In genomic region chr7:99380823-99381663, GRCh38 we compare ENCODE assay signal across 1 cellular context.
TF ChIP-seq lines count a peak whose summit lies in the region.

No MANE protein-coding gene starts in this region.

TF ChIP-seq in IMR-90, 13 proteins besides CTCF, POLR2A, EP300 and RAD21:
- TF ChIP-seq MAFK (IDR thresholded peaks at IDR 0.05; ENCODE audit: low read depth, low read length): no peak
- TF ChIP-seq NFE2L2 (IDR thresholded peaks at IDR 0.05; ENCODE audit: low read depth, low read length): no peak
- no peak for TF ChIP-seq BHLHE40 (IDR thresholded peaks at IDR 0.05; ENCODE audit: low read depth, low read length)
- TF ChIP-seq MXI1 (IDR thresholded peaks at IDR 0.05; ENCODE audit: borderline replicate concordance, low read depth, low read length): no peak
- no peak for TF ChIP-seq MAZ (IDR thresholded peaks at IDR 0.05; ENCODE audit: borderline replicate concordance, low read depth, low read length)
- no peak for TF ChIP-seq ELK1 (IDR thresholded peaks at IDR 0.05; ENCODE audit: borderline replicate concordance, low read depth, low read length)
- TF ChIP-seq CHD1 (IDR thresholded peaks at IDR 0.05; ENCODE audit: low read depth, low read length): no peak
- TF ChIP-seq, protein P1, sequence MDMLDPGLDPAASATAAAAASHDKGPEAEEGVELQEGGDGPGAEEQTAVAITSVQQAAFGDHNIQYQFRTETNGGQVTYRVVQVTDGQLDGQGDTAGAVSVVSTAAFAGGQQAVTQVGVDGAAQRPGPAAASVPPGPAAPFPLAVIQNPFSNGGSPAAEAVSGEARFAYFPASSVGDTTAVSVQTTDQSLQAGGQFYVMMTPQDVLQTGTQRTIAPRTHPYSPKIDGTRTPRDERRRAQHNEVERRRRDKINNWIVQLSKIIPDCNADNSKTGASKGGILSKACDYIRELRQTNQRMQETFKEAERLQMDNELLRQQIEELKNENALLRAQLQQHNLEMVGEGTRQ (IDR thresholded peaks at IDR 0.05; ENCODE audit: low read depth, low read length): no peak
- no peak for TF ChIP-seq CEBPB (IDR thresholded peaks at IDR 0.05; ENCODE audit: low read depth, low read length)
- TF ChIP-seq SMC3 (IDR thresholded peaks at IDR 0.05; ENCODE audit: low read depth, low read length): no peak
- TF ChIP-seq RFX5 (IDR thresholded peaks at IDR 0.05; ENCODE audit: low read depth, low read length): no peak
- no peak for TF ChIP-seq FOS (IDR thresholded peaks at IDR 0.05; ENCODE audit: low read depth, low read length)
